11 cellular contexts compared by ENCODE assay signal in genomic region chr22:29798318-29798717, GRCh38. TPM values are rescaled to one million over a fixed set of nuclear protein-coding genes. Genes with fewer than 3 reads are reported as not detected.
DNase-seq lines count a peak whose midpoint lies in the region; ATAC-seq and TF ChIP-seq lines count a peak whose summit lies in the region.
"Had no signal": no experiment of that assay in that cellular context is flagged by ENCODE, and none has a peak within 500 bp of the region (broad histone marks: within the 10 kb centered on the region; RNA-seq: fewer than 3 reads in every experiment).

No MANE protein-coding gene starts in this region.

- no peak overlapping the region for H3K9ac ChIP-seq in Loucy (ENCODE audit: low read depth, low read length, poor library complexity, severe bottlenecking)

- TF ChIP-seq CTCF in Loucy (conservative IDR thresholded peaks at IDR 0.05; ENCODE audit: low read length), result no peak

- H3K4me3 ChIP-seq in Loucy (ENCODE audit: low read length, poor library complexity, severe bottlenecking), result peak overlapping the region; percentile 5
- H3K4me3 ChIP-seq: SK-N-MC had no signal

- no peaks in the 10 kb centered on the region for H3F3A ChIP-seq in Loucy (ENCODE audit: low read depth)

- H3K4me1 Mint-ChIP-seq in stimulated activated memory B cell treated with anti-CD40 and anti-IgM and Interleukin-4, amounts not matched to agents 10 μg/mL and 1 μg/mL and 100 μg/mL, for 72 hours, result peaks cover 39% of the 10 kb centered on the region

- H3K9me3 ChIP-seq in Loucy (ENCODE audit: insufficient read depth, low read depth, low read length), result no peaks in the 10 kb centered on the region

- no peaks in the 10 kb centered on the region for H3K9me3 Mint-ChIP-seq in stimulated activated memory B cell treated with anti-CD40 and anti-IgM and Interleukin-4, amounts not matched to agents 10 μg/mL and 1 μg/mL and 100 μg/mL, for 72 hours

- no peaks in the 10 kb centered on the region for H3K27me3 Mint-ChIP-seq in stimulated activated memory B cell treated with anti-CD40 and anti-IgM and Interleukin-4, amounts not matched to agents 10 μg/mL and 1 μg/mL and 100 μg/mL, for 72 hours

- H3K4me1 ChIP-seq in Loucy (ENCODE audit: insufficient read depth, low read length, poor library complexity, severe bottlenecking), result peaks cover 24% of the 10 kb centered on the region

- H3K36me3 Mint-ChIP-seq in stimulated activated memory B cell treated with anti-CD40 and anti-IgM and Interleukin-4, amounts not matched to agents 10 μg/mL and 1 μg/mL and 100 μg/mL, for 72 hours, result peaks cover 43% of the 10 kb centered on the region

- H3K27me3 ChIP-seq in Loucy (ENCODE audit: insufficient read depth, low read length, poor library complexity, severe bottlenecking), result no peaks in the 10 kb centered on the region

- no peaks in the 10 kb centered on the region for H3K9me2 ChIP-seq in Loucy (replicated peaks; ENCODE audit: low read depth, low read length)

- peaks cover 50% of the 10 kb centered on the region for H3K36me3 ChIP-seq in Loucy (ENCODE audit: insufficient read depth, low read length)

- no peak overlapping the region for H2AFZ ChIP-seq in Loucy (ENCODE audit: low read length)

- peak overlapping the region; percentile 9 for H3K27ac Mint-ChIP-seq in stimulated activated memory B cell treated with anti-CD40 and anti-IgM and Interleukin-4, amounts not matched to agents 10 μg/mL and 1 μg/mL and 100 μg/mL, for 72 hours

- peak overlapping the region; percentile 46 for H3K4me2 ChIP-seq in Loucy (ENCODE audit: low read depth, low read length, poor library complexity, severe bottlenecking)

- DNase-seq in SIG-M5 treated with dmso at 0.1 percent for 504 hours (lab: John Stamatoyannopoulos, UW; ENCODE audit: unreplicated experiment) (peak; percentile 18), SIG-M5 (lab: John Stamatoyannopoulos, UW) (no peak), cortex of kidney (lab: John Stamatoyannopoulos, UW) (no peak)
- DNase-seq: activated gamma-delta T cell, NCI-H1417 had no signal

- no peak overlapping the region for H3K4me3 Mint-ChIP-seq in stimulated activated memory B cell treated with anti-CD40 and anti-IgM and Interleukin-4, amounts not matched to agents 10 μg/mL and 1 μg/mL and 100 μg/mL, for 72 hours

- H3K79me2 ChIP-seq in Loucy (ENCODE audit: insufficient read depth, low read length), result no peaks in the 10 kb centered on the region

- ATAC-seq in esophagus mucosa, result peak; percentile 46
- peak; percentile 86 for ATAC-seq in stimulated activated memory B cell treated with anti-CD40 and anti-IgM and Interleukin-4, amounts not matched to agents 10 μg/mL and 1 μg/mL and 100 μg/mL, for 72 hours
- no peak for ATAC-seq in HG03342 (IDR thresholded peaks at IDR 0.05; ENCODE audit: unreplicated experiment)
- ATAC-seq in HG03095 (IDR thresholded peaks at IDR 0.05; ENCODE audit: unreplicated experiment), result no peak

- H4K20me1 ChIP-seq in Loucy (ENCODE audit: insufficient read depth, low read length, poor library complexity, severe bottlenecking), result no peaks in the 10 kb centered on the region

RNA-seq across cellular contexts. Expression of gene UQCR10, which starts 31.1 kb away (rescaled TPM):
- total RNA-seq in esophagus mucosa, result 96.0 TPM

RNA-seq across cellular contexts. Expression of gene ZMAT5, which starts 31.5 kb away (rescaled TPM):
- total RNA-seq in esophagus mucosa, result 21.1 TPM

RNA-seq across cellular contexts. Expression of gene ASCC2, which starts 39.8 kb away (rescaled TPM):
- total RNA-seq in esophagus mucosa, result 58.6 TPM

Comparison
In these comparisons a context has a peak if more than half of its experiments do, and no peak if none do; other contexts are left out.
1. ATAC-seq: peak in esophagus mucosa (single experiment) and stimulated activated memory B cell treated with anti-CD40 and anti-IgM and Interleukin-4, amounts not matched to agents 10 μg/mL and 1 μg/mL and 100 μg/mL, for 72 hours (single experiment); none in HG03342 (single experiment) and HG03095 (single experiment).